21 cellular contexts compared by ENCODE assay signal in the genomic region with DNA sequence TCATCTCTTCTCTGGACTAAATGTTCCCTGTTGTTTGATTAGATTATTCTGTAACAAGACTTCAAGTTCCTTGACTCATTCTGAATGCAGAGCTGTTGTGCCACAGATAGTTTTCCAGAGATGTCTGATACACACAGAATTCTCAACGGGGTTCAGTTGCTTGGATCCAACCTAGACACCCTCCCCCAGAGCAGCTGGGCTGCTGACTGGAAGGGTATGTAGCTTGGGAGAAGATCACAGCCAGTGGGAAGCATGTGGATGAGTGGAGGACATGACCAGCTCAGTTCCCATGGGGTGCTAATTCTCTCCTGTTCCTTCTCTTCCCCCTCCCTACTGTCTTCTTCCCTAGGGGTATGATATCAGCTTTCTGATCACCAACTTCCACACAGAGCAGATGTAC. TPM values are rescaled to one million over a fixed set of nuclear protein-coding genes. Genes with fewer than 3 reads are reported as not detected.
DNase-seq lines count a peak whose midpoint lies in the region; ATAC-seq and TF ChIP-seq lines count a peak whose summit lies in the region.
"Had no signal": no experiment of that assay in that cellular context is flagged by ENCODE, and none has a peak within 500 bp of the region (broad histone marks: within the 10 kb centered on the region; RNA-seq: fewer than 3 reads in every experiment).

No MANE protein-coding gene starts in this region.

- CTCF ChIA-PET in activated CD8-positive, alpha-beta T cell treated with anti-CD3 and anti-CD28 coated beads for 36 hours (lab: Charles Lee), result interaction anchor here (1.0 to 1.3 kb wide), 2 partner anchors 11 to 27 kb away, joined by 3 to 5 read pairs; partner anchors contain the start of genes ARPC4 and TADA3
- CTCF ChIA-PET in activated CD8-positive, alpha-beta T cell treated with anti-CD3 and anti-CD28 coated beads, Interleukin-2, amount 10 ng/mL, durations not matched to agents 7 days and 5 days (lab: Charles Lee), result interaction anchor here (1.0 kb wide), 1 partner anchor 11 kb away, joined by 4 read pairs; the partner anchor contains the start of genes ARPC4 and TADA3

- peaks cover 87% of the 10 kb centered on the region for H3K36me3 ChIP-seq in left ventricle myocardium inferior
- peaks cover 27 to 90% of the 10 kb centered on the region in 2 donors for H3K36me3 ChIP-seq in psoas muscle (ENCODE audit: insufficient read depth in 1 of 2, low read depth in 1 of 2)
- H3K36me3 ChIP-seq: ovary had no signal

- no peak for ATAC-seq in activated CD8-positive, alpha-beta T cell treated with anti-CD3 and anti-CD28 coated beads for 36 hours
- ATAC-seq in activated CD8-positive, alpha-beta T cell treated with anti-CD3 and anti-CD28 coated beads, Interleukin-2, amount 10 ng/mL, durations not matched to agents 7 days and 5 days, result no peak
- ATAC-seq in psoas muscle (peak; percentile 32 to 81 (median 72)), GM18505 (IDR thresholded peaks at IDR 0.05; ENCODE audit: unreplicated experiment) (no peak)
- ATAC-seq: K562, mucosa of descending colon had no signal

- H3K27me3 ChIP-seq in left ventricle myocardium inferior (ENCODE audit: low read depth), result no peaks in the 10 kb centered on the region
- no peaks in the 10 kb centered on the region for H3K27me3 ChIP-seq in psoas muscle (ENCODE audit: insufficient read depth in 3 of 3, low read length in 2 of 3)
- H3K27me3 ChIP-seq: ovary had no signal

- H3K36me3 Mint-ChIP-seq in activated CD8-positive, alpha-beta T cell treated with anti-CD3 and anti-CD28 coated beads for 36 hours (ENCODE audit: low read depth), result peaks cover 68% of the 10 kb centered on the region
- peaks cover 81% of the 10 kb centered on the region for H3K36me3 Mint-ChIP-seq in activated CD8-positive, alpha-beta T cell treated with anti-CD3 and anti-CD28 coated beads, Interleukin-2, amount 10 ng/mL, durations not matched to agents 7 days and 5 days (ENCODE audit: low read depth)

- 52 to 58% (median 54%) methylated on average over 1 of the region's 1 CpG for WGBS in psoas muscle, 3 donors

- H3K4me3 Mint-ChIP-seq in activated CD8-positive, alpha-beta T cell treated with anti-CD3 and anti-CD28 coated beads for 36 hours, result no peak overlapping the region
- no peak overlapping the region for H3K4me3 Mint-ChIP-seq in activated CD8-positive, alpha-beta T cell treated with anti-CD3 and anti-CD28 coated beads, Interleukin-2, amount 10 ng/mL, durations not matched to agents 7 days and 5 days
- H3K4me3 Mint-ChIP-seq: activated B cell treated with CpG ODN at 0.5 μM for 24 hours; activated naive CD8-positive, alpha-beta T cell treated with anti-CD3 and anti-CD28 coated beads, Interleukin-2, amount 10 ng/mL, durations not matched to agents 7 days and 5 days; CD4-positive, alpha-beta T cell had no signal

- no peak for DNase-seq in activated CD8-positive, alpha-beta T cell treated with anti-CD3 and anti-CD28 coated beads for 36 hours
- DNase-seq in activated CD8-positive, alpha-beta T cell treated with anti-CD3 and anti-CD28 coated beads, Interleukin-2, amount 10 ng/mL, durations not matched to agents 7 days and 5 days, result no peak
- peak; percentile 13 for DNase-seq in LHCN-M2 (ENCODE audit: low read depth)
- no peak for DNase-seq in left ventricle myocardium inferior
- DNase-seq in psoas muscle, result no peak
- no peak for DNase-seq in kidney tubule cell (ENCODE audit: low spot score)
- DNase-seq in hepatic stellate cell (ENCODE audit: low spot score), result no peak
- DNase-seq: activated B cell treated with CpG ODN at 0.5 μM for 24 hours; activated naive CD8-positive, alpha-beta T cell treated with anti-CD3 and anti-CD28 coated beads, Interleukin-2, amount 10 ng/mL, durations not matched to agents 7 days and 5 days; CD4-positive, alpha-beta T cell; DMS79; effector CD8-positive, alpha-beta T cell; H7; mucosa of descending colon; NCI-H1048; NCI-H2029 treated with DMSO at 0.1 percent for 48 hours; ovary; T-helper 2 cell; trophoblast cell had no signal

- H3K27ac ChIP-seq in left ventricle myocardium inferior (replicated peaks) (peak overlapping the region; percentile 73), psoas muscle (peak overlapping the region; percentile 90)
- H3K27ac ChIP-seq: ovary had no signal

- H3K9me3 Mint-ChIP-seq in activated CD8-positive, alpha-beta T cell treated with anti-CD3 and anti-CD28 coated beads for 36 hours, result no peaks in the 10 kb centered on the region
- no peaks in the 10 kb centered on the region for H3K9me3 Mint-ChIP-seq in activated CD8-positive, alpha-beta T cell treated with anti-CD3 and anti-CD28 coated beads, Interleukin-2, amount 10 ng/mL, durations not matched to agents 7 days and 5 days (ENCODE audit: insufficient read depth)
- H3K9me3 Mint-ChIP-seq: activated B cell treated with CpG ODN at 0.5 μM for 24 hours; activated naive CD8-positive, alpha-beta T cell treated with anti-CD3 and anti-CD28 coated beads, Interleukin-2, amount 10 ng/mL, durations not matched to agents 7 days and 5 days; CD4-positive, alpha-beta T cell had no signal

- intact Hi-C loops in activated CD8-positive, alpha-beta T cell treated with anti-CD3 and anti-CD28 coated beads for 36 hours (cut with micrococcal nuclease), result no loop called here
- intact Hi-C loops in left ventricle myocardium inferior (cut with micrococcal nuclease) (no loop called here), psoas muscle (cut with DNase I) (no loop called here)

- H3K9me3 ChIP-seq in left ventricle myocardium inferior (replicated peaks), result no peaks in the 10 kb centered on the region
- H3K9me3 ChIP-seq in psoas muscle, result no peaks in the 10 kb centered on the region
- H3K9me3 ChIP-seq: mucosa of descending colon, ovary had no signal

- peak overlapping the region; percentile 1 for H3K27ac Mint-ChIP-seq in activated CD8-positive, alpha-beta T cell treated with anti-CD3 and anti-CD28 coated beads for 36 hours
- no peak overlapping the region for H3K27ac Mint-ChIP-seq in activated CD8-positive, alpha-beta T cell treated with anti-CD3 and anti-CD28 coated beads, Interleukin-2, amount 10 ng/mL, durations not matched to agents 7 days and 5 days
- H3K27ac Mint-ChIP-seq: activated naive CD8-positive, alpha-beta T cell treated with anti-CD3 and anti-CD28 coated beads, Interleukin-2, amount 10 ng/mL, durations not matched to agents 7 days and 5 days had no signal

- TF ChIP-seq CTCF in activated CD8-positive, alpha-beta T cell treated with anti-CD3 and anti-CD28 coated beads for 36 hours (IDR thresholded peaks at IDR 0.05), result no peak
- TF ChIP-seq CTCF in left ventricle myocardium inferior (IDR thresholded peaks at IDR 0.05; ENCODE audit: borderline replicate concordance), result no peak
- no peak for TF ChIP-seq CTCF in psoas muscle (IDR thresholded peaks at IDR 0.05)

- H3K27me3 Mint-ChIP-seq in activated CD8-positive, alpha-beta T cell treated with anti-CD3 and anti-CD28 coated beads for 36 hours, result no peaks in the 10 kb centered on the region
- no peaks in the 10 kb centered on the region for H3K27me3 Mint-ChIP-seq in activated CD8-positive, alpha-beta T cell treated with anti-CD3 and anti-CD28 coated beads, Interleukin-2, amount 10 ng/mL, durations not matched to agents 7 days and 5 days (ENCODE audit: low read depth)
- H3K27me3 Mint-ChIP-seq: activated B cell treated with CpG ODN at 0.5 μM for 24 hours; activated naive CD8-positive, alpha-beta T cell treated with anti-CD3 and anti-CD28 coated beads, Interleukin-2, amount 10 ng/mL, durations not matched to agents 7 days and 5 days; CD4-positive, alpha-beta T cell had no signal

- POLR2A ChIA-PET in activated CD8-positive, alpha-beta T cell treated with anti-CD3 and anti-CD28 coated beads for 36 hours (lab: Charles Lee), result interaction anchor here (2.1 to 4.0 kb wide), 2 partner anchors 10 to 11 kb away, joined by 8 to 28 read pairs; partner anchors contain the start of genes ARPC4 and TADA3
- POLR2A ChIA-PET in activated CD8-positive, alpha-beta T cell treated with anti-CD3 and anti-CD28 coated beads, Interleukin-2, amount 10 ng/mL, durations not matched to agents 7 days and 5 days (lab: Charles Lee), result interaction anchor here (0.6 to 2.7 kb wide), 4 partner anchors 10 to 407 kb away, joined by 3 to 11 read pairs (median 4); partner anchors contain the start of gene ARPC4

- H3K4me1 Mint-ChIP-seq in activated CD8-positive, alpha-beta T cell treated with anti-CD3 and anti-CD28 coated beads for 36 hours (ENCODE audit: low read depth), result peaks cover 29% of the 10 kb centered on the region
- H3K4me1 Mint-ChIP-seq in activated CD8-positive, alpha-beta T cell treated with anti-CD3 and anti-CD28 coated beads, Interleukin-2, amount 10 ng/mL, durations not matched to agents 7 days and 5 days (ENCODE audit: low read depth), result peaks cover 36% of the 10 kb centered on the region

- TF ChIP-seq POLR2A in GM18505 (IDR thresholded peaks at IDR 0.05; ENCODE audit: borderline replicate concordance, extremely low read depth, insufficient read depth, insufficient read length), result no peak

- H3K4me1 ChIP-seq in left ventricle myocardium inferior, result peaks cover 15% of the 10 kb centered on the region
- H3K4me1 ChIP-seq in psoas muscle, result peaks cover 10% of the 10 kb centered on the region

- H3K4me3 ChIP-seq in left ventricle myocardium inferior (no peak overlapping the region), psoas muscle (no peak overlapping the region)
- H3K4me3 ChIP-seq: K562, mucosa of descending colon, ovary had no signal

RNA-seq across cellular contexts. Expression of gene TTLL3, which starts 6.6 kb away (rescaled TPM):
- total RNA-seq in activated CD8-positive, alpha-beta T cell treated with anti-CD3 and anti-CD28 coated beads for 36 hours, result 10 to 100 TPM; 52.4 to 61.1 TPM
- total RNA-seq in activated CD8-positive, alpha-beta T cell treated with anti-CD3 and anti-CD28 coated beads, Interleukin-2, amount 10 ng/mL, durations not matched to agents 7 days and 5 days, result 10 to 100 TPM; 53.7 to 55.2 TPM
- total RNA-seq in LHCN-M2 (2014; rRNA removed), result 15.4 and 17.3 TPM in 2 replicates
- polyA plus RNA-seq in LHCN-M2 (2012), result 10.6 TPM
- total RNA-seq in left ventricle myocardium inferior, result 10.2 TPM
- 10 to 100 TPM in 1 of 4 donors, 1 to 10 TPM in 3; 6.4 to 19.0 (median 7.7) TPM for total RNA-seq in psoas muscle
- polyA plus RNA-seq in psoas muscle, result 1 to 10 TPM; 2.9 to 5.0 (median 4.3) TPM

RNA-seq across cellular contexts. Expression of gene ARPC4, which starts 10.6 kb away (rescaled TPM):
- total RNA-seq in activated CD8-positive, alpha-beta T cell treated with anti-CD3 and anti-CD28 coated beads for 36 hours, result 100 to 1,000 TPM; 205 to 208 TPM
- 100 to 1,000 TPM; 317 to 321 TPM for total RNA-seq in activated CD8-positive, alpha-beta T cell treated with anti-CD3 and anti-CD28 coated beads, Interleukin-2, amount 10 ng/mL, durations not matched to agents 7 days and 5 days
- total RNA-seq in LHCN-M2 (2014; rRNA removed), result 310 and 367 TPM in 2 replicates
- polyA plus RNA-seq in LHCN-M2 (2012), result 277 TPM
- total RNA-seq in left ventricle myocardium inferior, result 52.9 TPM
- total RNA-seq in psoas muscle, result 100 to 1,000 TPM in 1 of 4 donors, 10 to 100 TPM in 3; 53.9 to 117 (median 84.9) TPM
- polyA plus RNA-seq in psoas muscle, result 100 to 1,000 TPM in 2 of 3 donors, 10 to 100 TPM in 1; 76.9 to 155 (median 142) TPM

RNA-seq across cellular contexts. Expression of gene TADA3, which starts 11.2 kb away (rescaled TPM):
- total RNA-seq in activated CD8-positive, alpha-beta T cell treated with anti-CD3 and anti-CD28 coated beads for 36 hours, result 10 to 100 TPM; 57.5 to 58.3 TPM
- 10 to 100 TPM; 83.2 to 85.6 TPM for total RNA-seq in activated CD8-positive, alpha-beta T cell treated with anti-CD3 and anti-CD28 coated beads, Interleukin-2, amount 10 ng/mL, durations not matched to agents 7 days and 5 days
- total RNA-seq in LHCN-M2 (2014; rRNA removed), result 140 and 147 TPM in 2 replicates
- 104 TPM for polyA plus RNA-seq in LHCN-M2 (2012)
- 45.3 TPM for total RNA-seq in left ventricle myocardium inferior
- 10 to 100 TPM; 42.6 to 45.2 (median 43.2) TPM for total RNA-seq in psoas muscle
- polyA plus RNA-seq in psoas muscle, result 10 to 100 TPM; 42.2 to 75.7 (median 68.3) TPM

RNA-seq across cellular contexts. Expression of gene CAMK1, which starts 33.7 kb away (rescaled TPM):
- 10 to 100 TPM; 41.7 to 45.7 TPM for total RNA-seq in activated CD8-positive, alpha-beta T cell treated with anti-CD3 and anti-CD28 coated beads for 36 hours
- total RNA-seq in activated CD8-positive, alpha-beta T cell treated with anti-CD3 and anti-CD28 coated beads, Interleukin-2, amount 10 ng/mL, durations not matched to agents 7 days and 5 days, result 10 to 100 TPM; 33.5 to 35.7 TPM
- total RNA-seq in LHCN-M2 (2014; rRNA removed), result 27.6 and 31.2 TPM in 2 replicates
- 23.4 TPM for polyA plus RNA-seq in LHCN-M2 (2012)
- 12.3 TPM for total RNA-seq in left ventricle myocardium inferior
- 1 to 10 TPM; 4.5 to 7.2 (median 5.5) TPM for total RNA-seq in psoas muscle
- polyA plus RNA-seq in psoas muscle, result 1 to 10 TPM; 3.9 to 5.7 (median 5.5) TPM

RNA-seq across cellular contexts. Expression of gene RPUSD3, which starts 40.3 kb away (rescaled TPM):
- total RNA-seq in activated CD8-positive, alpha-beta T cell treated with anti-CD3 and anti-CD28 coated beads for 36 hours, result 10 to 100 TPM; 78.8 to 83.5 TPM
- 10 to 100 TPM; 48.4 to 49.7 TPM for total RNA-seq in activated CD8-positive, alpha-beta T cell treated with anti-CD3 and anti-CD28 coated beads, Interleukin-2, amount 10 ng/mL, durations not matched to agents 7 days and 5 days
- 48.0 and 60.2 TPM in 2 replicates for total RNA-seq in LHCN-M2 (2014; rRNA removed)
- 38.1 TPM for polyA plus RNA-seq in LHCN-M2 (2012)
- 35.7 TPM for total RNA-seq in left ventricle myocardium inferior
- total RNA-seq in psoas muscle, result 10 to 100 TPM; 39.7 to 49.4 (median 45.8) TPM
- polyA plus RNA-seq in psoas muscle, result 10 to 100 TPM; 55.2 to 64.2 (median 59.9) TPM

Comparison
In these comparisons a context has a peak if more than half of its experiments do, and no peak if none do; other contexts are left out.
1. ATAC-seq: peak in psoas muscle (4 of 4); none in activated CD8-positive, alpha-beta T cell treated with anti-CD3 and anti-CD28 coated beads for 36 hours (single experiment), activated CD8-positive, alpha-beta T cell treated with anti-CD3 and anti-CD28 coated beads, Interleukin-2, amount 10 ng/mL, durations not matched to agents 7 days and 5 days (single experiment) and GM18505 (single experiment).